Comparison of ENCODE assay signal across 13 cellular contexts in the genomic region with DNA sequence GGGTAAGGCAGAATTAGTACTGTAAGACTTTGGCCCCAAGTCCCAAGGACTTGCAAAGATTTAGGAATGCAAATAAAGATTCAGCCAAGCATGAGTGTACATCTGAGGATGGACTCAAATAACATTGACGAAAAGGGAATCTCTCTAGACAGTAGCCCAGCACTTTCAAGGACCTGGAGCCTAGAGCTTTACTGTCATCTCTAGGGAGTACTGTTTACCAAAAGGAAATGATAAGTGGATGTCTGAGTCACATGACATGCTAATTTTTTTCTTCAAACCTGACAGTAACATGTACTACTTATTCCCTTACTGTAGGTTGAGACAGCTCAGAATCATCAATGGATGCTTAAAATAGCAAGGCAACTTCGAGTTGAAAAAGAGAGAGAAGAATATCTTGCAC. TPM values are rescaled to one million over a fixed set of nuclear protein-coding genes. Genes with fewer than 3 reads are reported as not detected.
A peak's percentile ranks its signal among the peaks of the same experiment; 100 is the strongest.
DNase-seq lines count a peak whose midpoint lies in the region; ATAC-seq and TF ChIP-seq lines count a peak whose summit lies in the region.
"Had no signal": no experiment of that assay in that cellular context is flagged by ENCODE, and none has a peak within 500 bp of the region (broad histone marks: within the 10 kb centered on the region; RNA-seq: fewer than 3 reads in every experiment).

No MANE protein-coding gene starts in this region.

- DNase-seq in CD4-positive, alpha-beta T cell, result no peak
- peak; percentile 20 for DNase-seq in KBM-7
- DNase-seq in astrocyte of the spinal cord (ENCODE audit: low read depth, low spot score), result peak; percentile 32
- DNase-seq in naive thymus-derived CD4-positive, alpha-beta T cell, result peak in 3 of 9 donors; percentile 4 to 22 (median 7)
- no peak for DNase-seq in activated CD4-positive, alpha-beta memory T cell treated with anti-CD3 and anti-CD28 coated beads, Interleukin-2, amount 10 ng/mL, durations not matched to agents 7 days and 5 days
- DNase-seq in T-helper 2 cell treated with Interferon-gamma antibody and Interleukin-4, amounts not matched to agents 5 μg/mL and 100 μg/mL, for 36 hours (ENCODE audit: low spot score), result no peak
- DNase-seq in cerebellum (ENCODE audit: low spot score), result no peak
- DNase-seq: activated CD4-positive, CD25-positive, alpha-beta regulatory T cell treated with anti-CD3 and anti-CD28 coated beads, Interleukin-2, amount 50 U/mL, for 72 hours; kidney glomerular epithelial cell; upper lobe of right lung had no signal

- POLR2A ChIA-PET in CD4-positive, alpha-beta T cell (lab: Charles Lee), result interaction anchor here (1.5 kb wide), 1 partner anchor 11 kb away, joined by 5 read pairs; the partner anchor contains the start of gene IFT81
- POLR2A ChIA-PET in naive thymus-derived CD4-positive, alpha-beta T cell (lab: Charles Lee), result no interaction called here
- POLR2A ChIA-PET in activated CD4-positive, alpha-beta memory T cell treated with anti-CD3 and anti-CD28 coated beads, Interleukin-2, amount 10 ng/mL, durations not matched to agents 7 days and 5 days (lab: Charles Lee), result no interaction called here

- no peaks in the 10 kb centered on the region for H3K27me3 ChIP-seq in CD4-positive, alpha-beta T cell (ENCODE audit: control insufficient read depth, insufficient read depth, low read length)
- no peaks in the 10 kb centered on the region for H3K27me3 ChIP-seq in naive thymus-derived CD4-positive, alpha-beta T cell (ENCODE audit: control insufficient read depth in 2 of 2, insufficient read depth in 2 of 2, low read length in 2 of 2)
- H3K27me3 ChIP-seq: upper lobe of right lung had no signal

- H3K36me3 ChIP-seq in naive thymus-derived CD4-positive, alpha-beta T cell (ENCODE audit: control insufficient read depth in 2 of 3, insufficient read depth in 3 of 3, low read length in 3 of 3), result no peaks in the 10 kb centered on the region

- TF ChIP-seq CTCF in CD4-positive, alpha-beta T cell (IDR thresholded peaks at IDR 0.05), result no peak
- no peak for TF ChIP-seq CTCF in astrocyte of the spinal cord (IDR thresholded peaks at IDR 0.05; ENCODE audit: low read depth, low read length)

- CTCF ChIA-PET in CD4-positive, alpha-beta T cell (lab: Charles Lee), result interaction anchor here (0.6 to 1.2 kb wide), 2 partner anchors 11 to 340 kb away, joined by 3 to 4 read pairs; partner anchors contain the start of gene IFT81
- CTCF ChIA-PET in naive thymus-derived CD4-positive, alpha-beta T cell (lab: Charles Lee), result no interaction called here
- CTCF ChIA-PET in activated CD4-positive, alpha-beta memory T cell treated with anti-CD3 and anti-CD28 coated beads, Interleukin-2, amount 10 ng/mL, durations not matched to agents 7 days and 5 days (lab: Charles Lee), result interaction anchor here (0.7 to 1.4 kb wide), 3 partner anchors 10 to 296 kb away, joined by 3 read pairs; partner anchors contain the start of gene IFT81

- peak; percentile 69 for ATAC-seq in CD4-positive, alpha-beta T cell (ENCODE audit: poor library complexity)
- ATAC-seq in naive thymus-derived CD4-positive, alpha-beta T cell, result peak; percentile 50
- ATAC-seq in HG03457 (IDR thresholded peaks at IDR 0.05; ENCODE audit: unreplicated experiment), result no peak
- ATAC-seq: upper lobe of right lung had no signal

- H3K4me1 Mint-ChIP-seq in CD4-positive, alpha-beta T cell (ENCODE audit: low read depth), result peaks cover 9% of the 10 kb centered on the region
- peaks cover 6 to 14% (median 8%) of the 10 kb centered on the region in 7 donors for H3K4me1 Mint-ChIP-seq in naive thymus-derived CD4-positive, alpha-beta T cell
- H3K4me1 Mint-ChIP-seq in activated CD4-positive, alpha-beta memory T cell treated with anti-CD3 and anti-CD28 coated beads, Interleukin-2, amount 10 ng/mL, durations not matched to agents 7 days and 5 days, result peaks cover 8% of the 10 kb centered on the region
- H3K4me1 Mint-ChIP-seq in T-helper 2 cell treated with Interferon-gamma antibody and Interleukin-4, amounts not matched to agents 5 μg/mL and 100 μg/mL, for 36 hours (ENCODE audit: low read depth), result peaks cover 7% of the 10 kb centered on the region

- no peak overlapping the region for H3K4me3 ChIP-seq in astrocyte of the spinal cord (ENCODE audit: low read depth, low read length)
- H3K4me3 ChIP-seq in naive thymus-derived CD4-positive, alpha-beta T cell (ENCODE audit: low read length), result no peak overlapping the region
- H3K4me3 ChIP-seq: upper lobe of right lung had no signal

- H3K27ac Mint-ChIP-seq in CD4-positive, alpha-beta T cell, result no peak overlapping the region
- H3K27ac Mint-ChIP-seq in naive thymus-derived CD4-positive, alpha-beta T cell, result peak overlapping the region in 4 of 9 donors; percentile 3 to 84 (median 72)
- H3K27ac Mint-ChIP-seq in activated CD4-positive, alpha-beta memory T cell treated with anti-CD3 and anti-CD28 coated beads, Interleukin-2, amount 10 ng/mL, durations not matched to agents 7 days and 5 days, result no peak overlapping the region
- H3K27ac Mint-ChIP-seq in T-helper 2 cell treated with Interferon-gamma antibody and Interleukin-4, amounts not matched to agents 5 μg/mL and 100 μg/mL, for 36 hours, result no peak overlapping the region

- intact Hi-C loops in CD4-positive, alpha-beta T cell (cut with DNase I, micrococcal nuclease), result no loop called here
- intact Hi-C loops in naive thymus-derived CD4-positive, alpha-beta T cell (cut with micrococcal nuclease), result no loop called here

- H3K36me3 Mint-ChIP-seq in CD4-positive, alpha-beta T cell (ENCODE audit: low read depth), result no peaks in the 10 kb centered on the region
- H3K36me3 Mint-ChIP-seq in naive thymus-derived CD4-positive, alpha-beta T cell, result peaks cover 0 to 3% (median 0%) of the 10 kb centered on the region in 5 donors
- peaks cover 2% of the 10 kb centered on the region for H3K36me3 Mint-ChIP-seq in activated CD4-positive, alpha-beta memory T cell treated with anti-CD3 and anti-CD28 coated beads, Interleukin-2, amount 10 ng/mL, durations not matched to agents 7 days and 5 days (ENCODE audit: low read depth)
- no peaks in the 10 kb centered on the region for H3K36me3 Mint-ChIP-seq in T-helper 2 cell treated with Interferon-gamma antibody and Interleukin-4, amounts not matched to agents 5 μg/mL and 100 μg/mL, for 36 hours (ENCODE audit: low read depth)
- H3K36me3 Mint-ChIP-seq: activated naive CD4-positive, alpha-beta T cell treated with anti-CD3 and anti-CD28 coated beads, Interleukin-2, amount 50 U/mL, for 72 hours had no signal

- H3K4me1 ChIP-seq in naive thymus-derived CD4-positive, alpha-beta T cell (ENCODE audit: control insufficient read depth in 2 of 2, insufficient read depth in 2 of 2, low read length in 2 of 2), result no peaks in the 10 kb centered on the region
- H3K4me1 ChIP-seq: upper lobe of right lung had no signal

- no peaks in the 10 kb centered on the region for H3K9me3 ChIP-seq in CD4-positive, alpha-beta T cell (ENCODE audit: control insufficient read depth, low read length)
- H3K9me3 ChIP-seq in naive thymus-derived CD4-positive, alpha-beta T cell (ENCODE audit: control insufficient read depth in 2 of 3, low read length in 3 of 3), result no peaks in the 10 kb centered on the region
- H3K9me3 ChIP-seq: upper lobe of right lung had no signal

- H3K27ac ChIP-seq in CD4-positive, alpha-beta T cell (ENCODE audit: low read depth, low read length), result no peak overlapping the region
- no peak overlapping the region for H3K27ac ChIP-seq in naive thymus-derived CD4-positive, alpha-beta T cell (ENCODE audit: low read depth, low read length)
- H3K27ac ChIP-seq: RWPE1, upper lobe of right lung had no signal

- in situ Hi-C loops in KBM-7 (cut with MboI; ENCODE audit: low pct_unique_long_range_greater_than_20kb, low sequenced_read_pairs) (no loop called here), astrocyte of the spinal cord (cut with HindIII; ENCODE audit: low sequenced_read_pairs) (no loop called here)

- H3K4me3 Mint-ChIP-seq in CD4-positive, alpha-beta T cell, result no peak overlapping the region
- peak overlapping the region in 2 of 10 donors; percentile 27 to 67 for H3K4me3 Mint-ChIP-seq in naive thymus-derived CD4-positive, alpha-beta T cell
- no peak overlapping the region for H3K4me3 Mint-ChIP-seq in activated CD4-positive, alpha-beta memory T cell treated with anti-CD3 and anti-CD28 coated beads, Interleukin-2, amount 10 ng/mL, durations not matched to agents 7 days and 5 days
- H3K4me3 Mint-ChIP-seq in T-helper 2 cell treated with Interferon-gamma antibody and Interleukin-4, amounts not matched to agents 5 μg/mL and 100 μg/mL, for 36 hours, result no peak overlapping the region

- no peaks in the 10 kb centered on the region for H3K27me3 Mint-ChIP-seq in CD4-positive, alpha-beta T cell
- no peaks in the 10 kb centered on the region for H3K27me3 Mint-ChIP-seq in naive thymus-derived CD4-positive, alpha-beta T cell
- H3K27me3 Mint-ChIP-seq in activated CD4-positive, alpha-beta memory T cell treated with anti-CD3 and anti-CD28 coated beads, Interleukin-2, amount 10 ng/mL, durations not matched to agents 7 days and 5 days, result no peaks in the 10 kb centered on the region
- no peaks in the 10 kb centered on the region for H3K27me3 Mint-ChIP-seq in T-helper 2 cell treated with Interferon-gamma antibody and Interleukin-4, amounts not matched to agents 5 μg/mL and 100 μg/mL, for 36 hours (ENCODE audit: low read depth)

- H3K9me3 Mint-ChIP-seq in CD4-positive, alpha-beta T cell, result no peaks in the 10 kb centered on the region
- no peaks in the 10 kb centered on the region for H3K9me3 Mint-ChIP-seq in naive thymus-derived CD4-positive, alpha-beta T cell
- no peaks in the 10 kb centered on the region for H3K9me3 Mint-ChIP-seq in activated CD4-positive, alpha-beta memory T cell treated with anti-CD3 and anti-CD28 coated beads, Interleukin-2, amount 10 ng/mL, durations not matched to agents 7 days and 5 days
- H3K9me3 Mint-ChIP-seq in T-helper 2 cell treated with Interferon-gamma antibody and Interleukin-4, amounts not matched to agents 5 μg/mL and 100 μg/mL, for 36 hours, result no peaks in the 10 kb centered on the region
- H3K9me3 Mint-ChIP-seq: activated naive CD4-positive, alpha-beta T cell treated with anti-CD3 and anti-CD28 coated beads, Interleukin-2, amount 50 U/mL, for 72 hours had no signal

RNA-seq across cellular contexts. Expression of gene IFT81, which starts 10.9 kb away (rescaled TPM):
- total RNA-seq in CD4-positive, alpha-beta T cell, result 1 to 10 TPM in 1 of 2 experiments, under 1 TPM in 1; 0.41 to 1.1 TPM
- 1 to 10 TPM in 4 of 5 experiments, under 1 TPM in 1; 0.66 to 1.3 (median 1.3) TPM for total RNA-seq in naive thymus-derived CD4-positive, alpha-beta T cell
- polyA plus RNA-seq in naive thymus-derived CD4-positive, alpha-beta T cell, result under 1 TPM; 0.72 to 0.99 TPM
- 1 to 10 TPM; 2.0 to 2.6 TPM for total RNA-seq in activated CD4-positive, alpha-beta memory T cell treated with anti-CD3 and anti-CD28 coated beads, Interleukin-2, amount 10 ng/mL, durations not matched to agents 7 days and 5 days
- 49.3 TPM for total RNA-seq in cerebellum

Comparison
In these comparisons a context has a peak if more than half of its experiments do, and no peak if none do; other contexts are left out.
1. DNase-seq: peak in KBM-7 (single experiment) and astrocyte of the spinal cord (single experiment); none in CD4-positive, alpha-beta T cell (0 of 10), activated CD4-positive, alpha-beta memory T cell treated with anti-CD3 and anti-CD28 coated beads, Interleukin-2, amount 10 ng/mL, durations not matched to agents 7 days and 5 days (single experiment), T-helper 2 cell treated with Interferon-gamma antibody and Interleukin-4, amounts not matched to agents 5 μg/mL and 100 μg/mL, for 36 hours (single experiment) and cerebellum (single experiment).
2. RNA of gene IFT81, which starts 10.9 kb away (total RNA-seq): 49.3 TPM in cerebellum (single experiment); 2.0 to 2.6 TPM in activated CD4-positive, alpha-beta memory T cell treated with anti-CD3 and anti-CD28 coated beads, Interleukin-2, amount 10 ng/mL, durations not matched to agents 7 days and 5 days, 0.66 to 1.3 TPM in naive thymus-derived CD4-positive, alpha-beta T cell and 0.41 to 1.1 TPM in CD4-positive, alpha-beta T cell; every median in the first group is over 10 times any median in the second.